8 cellular contexts compared by ENCODE assay signal in the genomic region with DNA sequence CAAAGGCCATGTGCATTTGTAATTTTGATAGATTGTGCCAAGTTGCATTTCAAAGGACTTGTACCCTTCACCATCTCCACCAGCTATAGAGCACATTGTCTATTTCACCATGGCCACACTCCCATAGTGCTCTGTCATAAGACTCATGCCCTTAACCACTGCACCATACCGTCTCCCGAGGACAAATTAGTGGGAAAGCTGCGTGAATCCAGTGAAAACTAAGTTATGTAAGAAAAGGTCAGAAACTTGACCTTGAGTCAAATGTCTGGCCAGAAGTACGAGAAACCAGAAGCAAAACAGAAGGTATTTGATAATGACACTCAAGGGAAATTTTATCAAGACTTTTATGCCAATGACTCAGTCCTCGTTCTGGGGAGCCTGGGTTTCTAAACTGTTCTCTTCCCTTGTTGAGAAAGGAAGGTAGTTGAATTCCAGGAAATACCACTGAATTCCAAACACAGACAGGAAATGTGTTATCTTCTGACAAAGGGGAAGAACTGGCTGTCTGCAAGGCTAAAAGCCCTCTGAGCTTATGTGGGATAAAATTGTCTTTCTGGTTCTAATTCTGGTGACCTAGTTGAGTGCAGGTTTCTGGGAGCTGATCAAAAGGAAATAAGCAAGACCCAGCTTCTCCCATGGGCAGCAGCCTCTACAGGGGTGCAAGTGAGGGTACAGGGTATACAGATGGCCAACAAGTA. TPM values are rescaled to one million over a fixed set of nuclear protein-coding genes. Genes with fewer than 3 reads are reported as not detected.
A peak's percentile ranks its signal among the peaks of the same experiment; 100 is the strongest.
DNase-seq lines count a peak whose midpoint lies in the region; ATAC-seq, FAIRE-seq and TF ChIP-seq lines count a peak whose summit lies in the region.

No MANE protein-coding gene starts in this region.

- H3K4me3 Mint-ChIP-seq in astrocyte (ENCODE audit: unreplicated experiment) = no peak overlapping the region
- no peak overlapping the region for H3K4me3 Mint-ChIP-seq in natural killer cell

- peak overlapping the region; percentile 73 for H3K4me2 ChIP-seq in astrocyte (ENCODE audit: low read length)

- H3K36me3 Mint-ChIP-seq in astrocyte (ENCODE audit: low read depth, unreplicated experiment) (no peaks in the 10 kb centered on the region), natural killer cell (no peaks in the 10 kb centered on the region)

- H2AFZ ChIP-seq in astrocyte (ENCODE audit: low read depth, low read length) = no peak overlapping the region

- H4K20me1 ChIP-seq in astrocyte (ENCODE audit: insufficient read depth, low read length) = no peaks in the 10 kb centered on the region

- H3K79me2 ChIP-seq in astrocyte (ENCODE audit: insufficient read depth, low read length) = no peaks in the 10 kb centered on the region

- H3K4me1 Mint-ChIP-seq in astrocyte (ENCODE audit: low read depth, unreplicated experiment) (peaks cover 23% of the 10 kb centered on the region), natural killer cell (no peaks in the 10 kb centered on the region)

- ATAC-seq in HG02884 (IDR thresholded peaks at IDR 0.05; ENCODE audit: unreplicated experiment) (no peak), natural killer cell (no peak)

- H3K9me3 Mint-ChIP-seq in astrocyte (ENCODE audit: unreplicated experiment) (peaks cover 2% of the 10 kb centered on the region), natural killer cell (no peaks in the 10 kb centered on the region)

- H3K27me3 ChIP-seq in astrocyte (ENCODE audit: insufficient read depth, low read length) = no peaks in the 10 kb centered on the region

- FAIRE-seq in astrocyte (lab: Jason Lieb, UNC) = peak; percentile 81

- H3K9ac ChIP-seq in astrocyte (ENCODE audit: low read length) = peak overlapping the region; percentile 34

- DNase-seq in HS-5 (ENCODE audit: low read depth) = peak; percentile 69
- peak; percentile 93 for DNase-seq in astrocyte (ENCODE audit: low read depth)
- DNase-seq in hepatic stellate cell (ENCODE audit: low spot score) = peak; percentile 54
- peak; percentile 53 for DNase-seq in skeletal muscle cell (ENCODE audit: low read depth)
- no peak for DNase-seq in activated CD4-positive, alpha-beta T cell treated with anti-CD3 and anti-CD28 coated beads, Interleukin-2, amount 50 U/mL, for 1 hour
- DNase-seq in NCI-H187 (lab: John Stamatoyannopoulos, UW) = no peak
- no peak for DNase-seq in natural killer cell

- no peaks in the 10 kb centered on the region for H3K36me3 ChIP-seq in astrocyte (ENCODE audit: insufficient read depth, low read length)

- TF ChIP-seq CTCF in astrocyte (IDR thresholded peaks at IDR 0.05; ENCODE audit: insufficient read depth, low read depth, low read length) (no peak), natural killer cell (IDR thresholded peaks at IDR 0.05) (no peak)

- no peaks in the 10 kb centered on the region for H3K9me3 ChIP-seq in astrocyte (ENCODE audit: insufficient read depth, low read depth, low read length)

- intact Hi-C loops in natural killer cell (cut with micrococcal nuclease) = no loop called here

- peak overlapping the region; percentile 18 for H3K4me3 ChIP-seq in astrocyte (ENCODE audit: insufficient read depth, low read depth, low read length)
- no peak overlapping the region for H3K4me3 ChIP-seq in skeletal muscle cell (ENCODE audit: low read depth, low read length)

- H3K27me3 Mint-ChIP-seq in astrocyte (ENCODE audit: low read depth, unreplicated experiment) (no peaks in the 10 kb centered on the region), natural killer cell (ENCODE audit: low read depth in 2 of 2) (peaks cover 0 to 14% of the 10 kb centered on the region in 2 donors)

- peak overlapping the region; percentile 88 for H3K27ac Mint-ChIP-seq in astrocyte (ENCODE audit: unreplicated experiment)
- no peak overlapping the region for H3K27ac Mint-ChIP-seq in natural killer cell

- H3K4me1 ChIP-seq in astrocyte (ENCODE audit: insufficient read depth, low read length) = peaks cover 14% of the 10 kb centered on the region

- H3K27ac ChIP-seq in astrocyte (ENCODE audit: low read depth, low read length) = peak overlapping the region; percentile 73

RNA-seq across cellular contexts. Expression of a gene that starts 49.7 kb away (rescaled TPM):
- 4.1 and 6.6 TPM in 2 replicates for total RNA-seq in astrocyte
- total RNA-seq in natural killer cell = 1 to 10 TPM; 1.1 to 2.4 (median 1.9) TPM

Comparison
In these comparisons a context has a peak if more than half of its experiments do, and no peak if none do; other contexts are left out.
1. DNase-seq: peak in HS-5 (single experiment), astrocyte (single experiment), hepatic stellate cell (single experiment) and skeletal muscle cell (single experiment); none in activated CD4-positive, alpha-beta T cell treated with anti-CD3 and anti-CD28 coated beads, Interleukin-2, amount 50 U/mL, for 1 hour (single experiment), NCI-H187 (0 of 2) and natural killer cell (single experiment).